Comparison of ENCODE assay signal across 1 cellular context in genomic region chr9:33170464-33171156, GRCh38.
A peak's percentile ranks its signal among the peaks of the same experiment; 100 is the strongest.
TF ChIP-seq lines count a peak whose summit lies in the region.

No MANE protein-coding gene starts in this region.

TF ChIP-seq in HepG2, 621 proteins besides CTCF, POLR2A, EP300 and RAD21 (continued from another document):
- TF ChIP-seq ZNF574 (CRISPR knock-in tag; IDR thresholded peaks at IDR 0.05) (0 out of 2 replicates have a peak, but pooled peaks have one; percentile 18), TOE1 (CRISPR knock-in tag; IDR thresholded peaks at IDR 0.05) (no peak), MXI1 (IDR thresholded peaks at IDR 0.05; ENCODE audit: borderline replicate concordance, low read depth, low read length) (peak; percentile 29; the same call in 1 of the 3 replicates), HNRNPL (IDR thresholded peaks at IDR 0.05; ENCODE audit: low read depth, low read length) (peak; percentile 74; the same call in 1 of the 2 replicates), HOXA9 (CRISPR knock-in tag; IDR thresholded peaks at IDR 0.05; ENCODE audit: borderline replicate concordance) (no peak), STAG1 (CRISPR knock-in tag; IDR thresholded peaks at IDR 0.05) (peak; percentile 76), ZNF18 (CRISPR knock-in tag; IDR thresholded peaks at IDR 0.05; ENCODE audit: insufficient replicate concordance) (no peak), SAP130 (CRISPR knock-in tag; IDR thresholded peaks at IDR 0.05; ENCODE audit: low read depth) (0 out of 2 replicates have a peak, but pooled peaks have one; percentile 15), SMC3 (IDR thresholded peaks at IDR 0.05; ENCODE audit: low read length) (peak; percentile 69), MXD1 (CRISPR knock-in tag; IDR thresholded peaks at IDR 0.05) (peak; percentile 47; the same call in 1 of the 2 replicates)
- TF ChIP-seq, protein P1, sequence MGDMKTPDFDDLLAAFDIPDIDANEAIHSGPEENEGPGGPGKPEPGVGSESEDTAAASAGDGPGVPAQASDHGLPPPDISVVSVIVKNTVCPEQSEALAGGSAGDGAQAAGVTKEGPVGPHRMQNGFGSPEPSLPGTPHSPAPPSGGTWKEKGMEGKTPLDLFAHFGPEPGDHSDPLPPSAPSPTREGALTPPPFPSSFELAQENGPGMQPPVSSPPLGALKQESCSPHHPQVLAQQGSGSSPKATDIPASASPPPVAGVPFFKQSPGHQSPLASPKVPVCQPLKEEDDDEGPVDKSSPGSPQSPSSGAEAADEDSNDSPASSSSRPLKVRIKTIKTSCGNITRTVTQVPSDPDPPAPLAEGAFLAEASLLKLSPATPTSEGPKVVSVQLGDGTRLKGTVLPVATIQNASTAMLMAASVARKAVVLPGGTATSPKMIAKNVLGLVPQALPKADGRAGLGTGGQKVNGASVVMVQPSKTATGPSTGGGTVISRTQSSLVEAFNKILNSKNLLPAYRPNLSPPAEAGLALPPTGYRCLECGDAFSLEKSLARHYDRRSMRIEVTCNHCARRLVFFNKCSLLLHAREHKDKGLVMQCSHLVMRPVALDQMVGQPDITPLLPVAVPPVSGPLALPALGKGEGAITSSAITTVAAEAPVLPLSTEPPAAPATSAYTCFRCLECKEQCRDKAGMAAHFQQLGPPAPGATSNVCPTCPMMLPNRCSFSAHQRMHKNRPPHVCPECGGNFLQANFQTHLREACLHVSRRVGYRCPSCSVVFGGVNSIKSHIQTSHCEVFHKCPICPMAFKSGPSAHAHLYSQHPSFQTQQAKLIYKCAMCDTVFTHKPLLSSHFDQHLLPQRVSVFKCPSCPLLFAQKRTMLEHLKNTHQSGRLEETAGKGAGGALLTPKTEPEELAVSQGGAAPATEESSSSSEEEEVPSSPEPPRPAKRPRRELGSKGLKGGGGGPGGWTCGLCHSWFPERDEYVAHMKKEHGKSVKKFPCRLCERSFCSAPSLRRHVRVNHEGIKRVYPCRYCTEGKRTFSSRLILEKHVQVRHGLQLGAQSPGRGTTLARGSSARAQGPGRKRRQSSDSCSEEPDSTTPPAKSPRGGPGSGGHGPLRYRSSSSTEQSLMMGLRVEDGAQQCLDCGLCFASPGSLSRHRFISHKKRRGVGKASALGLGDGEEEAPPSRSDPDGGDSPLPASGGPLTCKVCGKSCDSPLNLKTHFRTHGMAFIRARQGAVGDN (CRISPR knock-in tag; IDR thresholded peaks at IDR 0.05) = peak; percentile 48
- TF ChIP-seq, protein P2, sequence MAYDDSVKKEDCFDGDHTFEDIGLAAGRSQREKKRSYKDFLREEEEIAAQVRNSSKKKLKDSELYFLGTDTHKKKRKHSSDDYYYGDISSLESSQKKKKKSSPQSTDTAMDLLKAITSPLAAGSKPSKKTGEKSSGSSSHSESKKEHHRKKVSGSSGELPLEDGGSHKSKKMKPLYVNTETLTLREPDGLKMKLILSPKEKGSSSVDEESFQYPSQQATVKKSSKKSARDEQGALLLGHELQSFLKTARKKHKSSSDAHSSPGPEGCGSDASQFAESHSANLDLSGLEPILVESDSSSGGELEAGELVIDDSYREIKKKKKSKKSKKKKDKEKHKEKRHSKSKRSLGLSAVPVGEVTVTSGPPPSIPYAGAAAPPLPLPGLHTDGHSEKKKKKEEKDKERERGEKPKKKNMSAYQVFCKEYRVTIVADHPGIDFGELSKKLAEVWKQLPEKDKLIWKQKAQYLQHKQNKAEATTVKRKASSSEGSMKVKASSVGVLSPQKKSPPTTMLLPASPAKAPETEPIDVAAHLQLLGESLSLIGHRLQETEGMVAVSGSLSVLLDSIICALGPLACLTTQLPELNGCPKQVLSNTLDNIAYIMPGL (CRISPR knock-in tag; IDR thresholded peaks at IDR 0.05; ENCODE audit: borderline replicate concordance in 1 of 2, low read depth in 1 of 2) = 0 out of 4 replicates have a peak, but pooled peaks of 1 of the 2 experiments have one; percentile 21
